Comparison of ENCODE assay signal across 20 cellular contexts in the genomic region with DNA sequence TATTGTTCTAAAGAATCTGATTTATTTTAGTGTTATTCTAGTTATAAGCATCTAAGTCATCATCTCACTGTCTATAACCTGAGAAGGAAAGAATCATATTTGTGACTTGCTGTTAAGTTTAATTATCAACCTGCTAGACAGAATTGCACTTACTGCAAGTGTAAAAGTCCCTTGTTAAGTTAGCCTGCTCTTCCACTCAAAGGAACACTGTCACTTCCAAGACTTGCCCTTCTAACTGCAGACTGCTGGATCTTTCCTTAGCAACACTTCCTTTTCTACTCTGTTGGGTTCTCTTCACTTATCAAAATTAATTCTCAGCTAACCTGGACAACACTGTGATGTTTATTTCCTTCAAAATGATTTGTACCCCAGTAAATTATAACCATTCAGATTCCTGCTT.
DNase-seq lines count a peak whose midpoint lies in the region; ATAC-seq and FAIRE-seq lines count a peak whose summit lies in the region.
"Had no signal": no experiment of that assay in that cellular context is flagged by ENCODE, and none has a peak within 500 bp of the region (broad histone marks: within the 10 kb centered on the region; RNA-seq: fewer than 3 reads in every experiment).

No MANE protein-coding gene starts in this region.

- peaks cover 4% of the 10 kb centered on the region for H3K27me3 Mint-ChIP-seq in activated CD4-positive, alpha-beta T cell treated with anti-CD3 and anti-CD28 coated beads for 36 hours

- H3K9me3 Mint-ChIP-seq in activated CD4-positive, alpha-beta T cell treated with anti-CD3 and anti-CD28 coated beads for 36 hours (ENCODE audit: low read depth) = no peaks in the 10 kb centered on the region
- H3K9me3 Mint-ChIP-seq: CD8-positive, alpha-beta T cell had no signal

- intact Hi-C loops in sciatic nerve (cut with DNase I) = no loop called here
- intact Hi-C loops in activated CD4-positive, alpha-beta T cell treated with anti-CD3 and anti-CD28 coated beads for 36 hours (cut with DNase I, micrococcal nuclease) = no loop called here

- ATAC-seq in sciatic nerve (peak; percentile 63), HG02798 (IDR thresholded peaks at IDR 0.05; ENCODE audit: poor library complexity, unreplicated experiment) (no peak)
- ATAC-seq in activated CD4-positive, alpha-beta T cell treated with anti-CD3 and anti-CD28 coated beads for 36 hours = no peak
- ATAC-seq: CD8-positive, alpha-beta T cell; K562; PC-3 had no signal

- no peak overlapping the region for H3K4me3 Mint-ChIP-seq in activated CD4-positive, alpha-beta T cell treated with anti-CD3 and anti-CD28 coated beads for 36 hours
- H3K4me3 Mint-ChIP-seq: CD8-positive, alpha-beta T cell had no signal

- H3K36me3 Mint-ChIP-seq in activated CD4-positive, alpha-beta T cell treated with anti-CD3 and anti-CD28 coated beads for 36 hours (ENCODE audit: low read depth) = no peaks in the 10 kb centered on the region
- H3K36me3 Mint-ChIP-seq: CD8-positive, alpha-beta T cell had no signal

- POLR2A ChIA-PET in activated CD4-positive, alpha-beta T cell treated with anti-CD3 and anti-CD28 coated beads for 36 hours (lab: Charles Lee) = no interaction called here

- FAIRE-seq in frontal cortex (lab: Jason Lieb, UNC) = peak; percentile 23
- FAIRE-seq: A204.1, GM12892, GM18507, H1, K562 had no signal

- DNase-seq in Ammon's horn (ENCODE audit: low spot score) (peak; percentile 16), frontal cortex (ENCODE audit: low spot score in 2 of 2) (no peak), left kidney (ENCODE audit: low read depth, low spot score) (peak; percentile 3), sciatic nerve (ENCODE audit: low spot score) (no peak), NCI-H748 treated with DMSO at 0.1 percent for 48 hours (lab: John Stamatoyannopoulos, UW) (no peak)
- DNase-seq in activated CD4-positive, alpha-beta T cell treated with anti-CD3 and anti-CD28 coated beads for 36 hours = no peak
- DNase-seq: Calu3; CD8-positive, alpha-beta T cell; NCI-H1105; NCI-H226; NCI-H524 treated with DMSO at 0.1 percent for 48 hours; PC-3; RPMI8226; SHP77 treated with DMSO at 0.1 percent for 48 hours had no signal

- no peak overlapping the region for H3K27ac Mint-ChIP-seq in activated CD4-positive, alpha-beta T cell treated with anti-CD3 and anti-CD28 coated beads for 36 hours
- H3K27ac Mint-ChIP-seq: CD8-positive, alpha-beta T cell had no signal

- no peaks in the 10 kb centered on the region for H3K4me1 Mint-ChIP-seq in activated CD4-positive, alpha-beta T cell treated with anti-CD3 and anti-CD28 coated beads for 36 hours

- CTCF ChIA-PET in activated CD4-positive, alpha-beta T cell treated with anti-CD3 and anti-CD28 coated beads for 36 hours (lab: Charles Lee) = interaction anchor here (0.9 kb wide), 1 partner anchor 10 kb away, joined by 3 read pairs; no protein-coding TSS in a partner anchor

Comparison
In these comparisons a context has a peak if more than half of its experiments do, and no peak if none do; other contexts are left out.
1. DNase-seq: peak in Ammon's horn (single experiment) and left kidney (single experiment); none in frontal cortex (0 of 2), sciatic nerve (single experiment), NCI-H748 treated with DMSO at 0.1 percent for 48 hours (single experiment) and activated CD4-positive, alpha-beta T cell treated with anti-CD3 and anti-CD28 coated beads for 36 hours (single experiment).